27 cellular contexts compared by ENCODE assay signal in the genomic region with DNA sequence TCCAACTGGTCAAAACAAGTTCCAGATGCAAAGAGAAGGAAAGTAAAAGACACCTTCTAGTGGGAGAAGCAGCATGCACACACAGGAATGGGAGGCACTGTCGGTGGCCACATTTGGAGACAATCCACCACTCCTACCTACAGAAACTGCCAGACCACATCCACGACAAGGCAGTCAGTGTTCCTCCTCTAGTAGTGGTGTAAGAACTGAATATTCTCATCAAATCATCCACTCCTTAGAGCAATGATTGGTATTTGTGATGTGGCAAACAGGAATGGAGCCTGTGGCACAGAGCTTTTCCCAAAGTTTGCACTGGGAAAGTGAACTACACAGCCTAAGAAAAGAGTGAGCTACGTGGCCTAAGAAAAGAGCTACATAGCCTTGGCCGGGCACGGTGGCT. TPM values are rescaled to one million over a fixed set of nuclear protein-coding genes. Genes with fewer than 3 reads are reported as not detected.
"Had no signal": no experiment of that assay in that cellular context is flagged by ENCODE, and none has a peak within 500 bp of the region (broad histone marks: within the 10 kb centered on the region; RNA-seq: fewer than 3 reads in every experiment).

No MANE protein-coding gene starts in this region.

- ATAC-seq: activated naive CD8-positive, alpha-beta T cell treated with anti-CD3 and anti-CD28 coated beads, Interleukin-2, amount 50 U/mL, for 24 hours; activated T-cell treated with anti-CD3 and anti-CD28 coated beads, Interleukin-2, amount 50 U/mL, for 72 hours; gastrocnemius medialis; mucosa of descending colon; upper lobe of right lung had no signal

- H3K27me3 Mint-ChIP-seq: progenitor cell of endocrine pancreas had no signal

- DNase-seq: activated CD4-positive, alpha-beta memory T cell treated with anti-CD3 and anti-CD28 coated beads for 36 hours; activated CD4-positive, alpha-beta T cell treated with anti-CD3 and anti-CD28 coated beads for 4 hours; activated CD4-positive, CD25-positive, alpha-beta regulatory T cell; activated effector memory CD4-positive, alpha-beta T cell treated with Interleukin-2 at 50 U/mL for 16 hours; activated naive CD4-positive, alpha-beta T cell treated with anti-CD3 and anti-CD28 coated beads, Interleukin-2, amount 50 U/mL, for 16 hours; activated naive CD8-positive, alpha-beta T cell treated with anti-CD3 and anti-CD28 coated beads, Interleukin-2, amount 50 U/mL, for 24 hours; activated T-cell treated with anti-CD3 and anti-CD28 coated beads, Interleukin-2, amount 50 U/mL, for 72 hours; anterior cingulate cortex; brain microvascular endothelial cell; central memory CD4-positive, alpha-beta T cell; dorsolateral prefrontal cortex; gastrocnemius medialis; head of caudate nucleus; hypothalamus; mesenchymal stem cell; mucosa of descending colon; stimulated activated CD4-positive, alpha-beta T cell treated with anti-CD3 and anti-CD28 coated beads, Interleukin-4, amount 100 ng/mL, for 24 hours; stimulated activated naive CD4-positive, alpha-beta T cell treated with Interleukin-2 at 50 U/mL for 16 hours; T1000; upper lobe of right lung had no signal

- H3K9me3 Mint-ChIP-seq: activated CD4-positive, alpha-beta memory T cell treated with anti-CD3 and anti-CD28 coated beads for 36 hours; activated naive CD8-positive, alpha-beta T cell treated with anti-CD3 and anti-CD28 coated beads, Interleukin-2, amount 50 U/mL, for 24 hours; activated T-cell treated with anti-CD3 and anti-CD28 coated beads, Interleukin-2, amount 50 U/mL, for 72 hours; neural crest cell; T-helper 1 cell treated with Interleukin-12 subunit alpha and Interleukin-12 subunit beta and Interleukin-4 antibody, amounts not matched to agents 30 μg/mL and 1 μg/mL, for 36 hours had no signal

- H3K27ac ChIP-seq: brain microvascular endothelial cell, dorsolateral prefrontal cortex, esophagus muscularis mucosa, gastrocnemius medialis, upper lobe of right lung had no signal

- FAIRE-seq: colon had no signal

- H3K4me3 Mint-ChIP-seq: activated CD4-positive, alpha-beta memory T cell treated with anti-CD3 and anti-CD28 coated beads for 36 hours; activated naive CD8-positive, alpha-beta T cell treated with anti-CD3 and anti-CD28 coated beads, Interleukin-2, amount 50 U/mL, for 24 hours; activated T-cell treated with anti-CD3 and anti-CD28 coated beads, Interleukin-2, amount 50 U/mL, for 72 hours; neural crest cell; T-helper 1 cell treated with Interleukin-12 subunit alpha and Interleukin-12 subunit beta and Interleukin-4 antibody, amounts not matched to agents 30 μg/mL and 1 μg/mL, for 36 hours had no signal

- H3K36me3 Mint-ChIP-seq: activated CD4-positive, alpha-beta memory T cell treated with anti-CD3 and anti-CD28 coated beads for 36 hours had no signal

- H3K4me3 ChIP-seq: dorsolateral prefrontal cortex, esophagus muscularis mucosa, gastrocnemius medialis, mucosa of descending colon, upper lobe of right lung had no signal

- H3K4me1 ChIP-seq: upper lobe of right lung had no signal

- H3K9me3 ChIP-seq: esophagus muscularis mucosa, gastrocnemius medialis, mucosa of descending colon, upper lobe of right lung had no signal

- H3K27me3 ChIP-seq: brain microvascular endothelial cell, upper lobe of right lung had no signal

- H3K27ac Mint-ChIP-seq: activated CD4-positive, alpha-beta memory T cell treated with anti-CD3 and anti-CD28 coated beads for 36 hours; activated naive CD8-positive, alpha-beta T cell treated with anti-CD3 and anti-CD28 coated beads, Interleukin-2, amount 50 U/mL, for 24 hours; activated T-cell treated with anti-CD3 and anti-CD28 coated beads, Interleukin-2, amount 50 U/mL, for 72 hours; T-helper 1 cell treated with Interleukin-12 subunit alpha and Interleukin-12 subunit beta and Interleukin-4 antibody, amounts not matched to agents 30 μg/mL and 1 μg/mL, for 36 hours had no signal

- H3K36me3 ChIP-seq: brain microvascular endothelial cell, esophagus muscularis mucosa, gastrocnemius medialis, upper lobe of right lung had no signal

RNA-seq across cellular contexts. Expression of a gene that starts 10.2 kb away (rescaled TPM):
- total RNA-seq: activated CD4-positive, alpha-beta memory T cell treated with anti-CD3 and anti-CD28 coated beads for 36 hours; activated T-cell treated with anti-CD3 and anti-CD28 coated beads, Interleukin-2, amount 50 U/mL, for 72 hours; dorsolateral prefrontal cortex; esophagus muscularis mucosa; liver; neural crest cell; omental fat pad had no signal
- polyA plus RNA-seq: liver had no signal

RNA-seq across cellular contexts. Expression of a gene that starts 35.3 kb away (rescaled TPM):
- total RNA-seq: esophagus muscularis mucosa, gastrocnemius medialis, omental fat pad, upper lobe of right lung had no signal
- polyA plus RNA-seq: liver had no signal
